Comparison of ENCODE assay signal across 1 cellular context in the genomic region with DNA sequence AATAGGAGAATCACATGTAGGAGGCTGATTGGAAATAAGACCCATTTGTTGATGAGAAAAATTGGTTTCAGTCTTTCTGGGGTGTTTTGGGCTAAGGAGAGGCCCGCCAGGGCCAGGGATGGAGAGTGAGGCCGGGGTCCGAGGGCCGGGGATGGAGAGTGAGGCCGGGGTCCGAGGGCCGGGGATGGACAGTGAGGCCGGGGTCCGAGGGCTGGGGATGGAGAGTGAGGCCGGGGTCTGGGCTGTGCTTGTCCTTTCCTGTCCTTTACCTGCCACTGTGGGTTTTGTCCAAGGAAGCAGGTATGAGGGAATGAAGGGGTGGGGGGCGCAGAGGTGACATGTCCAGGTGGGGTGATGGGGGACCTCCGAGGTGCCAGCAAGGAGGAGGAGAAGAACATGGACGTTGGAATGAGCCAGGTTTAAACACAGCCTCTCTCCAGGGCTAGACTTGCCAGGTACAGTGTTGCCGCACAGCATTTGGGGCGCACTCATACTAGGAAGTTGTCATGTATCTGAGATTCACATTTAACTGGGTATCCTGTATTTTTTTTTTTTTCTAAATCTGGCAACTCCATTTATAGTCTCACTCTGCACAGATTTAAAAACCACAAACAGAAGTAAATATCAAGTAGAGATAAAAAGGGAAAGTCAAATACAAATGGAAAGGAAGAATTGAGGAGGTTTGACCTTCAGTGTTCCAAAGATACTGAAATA.
TF ChIP-seq lines count a peak whose summit lies in the region.

No MANE protein-coding gene starts in this region.

TF ChIP-seq in endothelial cell of umbilical vein, 7 proteins besides CTCF, POLR2A, EP300 and RAD21:
- TF ChIP-seq POLR2AphosphoS5 (IDR thresholded peaks at IDR 0.05; ENCODE audit: insufficient read depth, low read depth, low read length) = no peak
- no peak for TF ChIP-seq EZH2 (IDR thresholded peaks at IDR 0.05; ENCODE audit: borderline replicate concordance, low read depth, low read length, severe bottlenecking)
- TF ChIP-seq MYC (IDR thresholded peaks at IDR 0.05; ENCODE audit: low read depth, low read length) = no peak
- no peak for TF ChIP-seq JUN (IDR thresholded peaks at IDR 0.05; ENCODE audit: borderline replicate concordance, insufficient read depth, insufficient read length, low read depth)
- TF ChIP-seq, protein P1, sequence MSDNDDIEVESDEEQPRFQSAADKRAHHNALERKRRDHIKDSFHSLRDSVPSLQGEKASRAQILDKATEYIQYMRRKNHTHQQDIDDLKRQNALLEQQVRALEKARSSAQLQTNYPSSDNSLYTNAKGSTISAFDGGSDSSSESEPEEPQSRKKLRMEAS (IDR thresholded peaks at IDR 0.05; ENCODE audit: insufficient read depth, insufficient read length) = no peak
- no peak for TF ChIP-seq FOS (IDR thresholded peaks at IDR 0.05; ENCODE audit: borderline replicate concordance, insufficient read depth, low read length)
- no peak for TF ChIP-seq GATA2 (IDR thresholded peaks at IDR 0.05; ENCODE audit: insufficient read depth, insufficient read length, low read depth, low read length)
